Comparison of ENCODE assay signal across 19 cellular contexts in genomic region chr18:59091204-59091603, GRCh38.
"Had no signal": no experiment of that assay in that cellular context is flagged by ENCODE, and none has a peak within 500 bp of the region (broad histone marks: within the 10 kb centered on the region; RNA-seq: fewer than 3 reads in every experiment).

No MANE protein-coding gene starts in this region.

- ATAC-seq: effector memory CD8-positive, alpha-beta T cell; gastrocnemius medialis; heart right ventricle; left colon; naive thymus-derived CD4-positive, alpha-beta T cell; pancreas; right cardiac atrium had no signal

- H3K4me1 ChIP-seq: esophagus muscularis mucosa, gastrocnemius medialis, heart right ventricle, pancreas had no signal

- DNase-seq: effector memory CD8-positive, alpha-beta T cell; gastrocnemius medialis; heart right ventricle; hypothalamus; left colon; mammary epithelial cell; naive thymus-derived CD4-positive, alpha-beta T cell; nucleus accumbens; pancreas; right cardiac atrium; small intestine; stimulated activated CD4-positive, alpha-beta T cell treated with anti-CD3 and anti-CD28 coated beads, Interleukin-12 subunit alpha, Interleukin-12 subunit beta, amount 100 ng/mL, for 4 hours; stimulated activated naive CD4-positive, alpha-beta T cell treated with Interleukin-2 at 50 U/mL for 16 hours; trophoblast cell had no signal

- H3K27ac ChIP-seq: epithelial cell of prostate, esophagus muscularis mucosa, gastrocnemius medialis, heart right ventricle, pancreas had no signal

- H3K9me3 ChIP-seq: esophagus muscularis mucosa, gastrocnemius medialis, heart right ventricle, pancreas had no signal

- H3K27ac Mint-ChIP-seq: dendritic cell treated with granulocyte-macrophage colony-stimulating factor and Interleukin-4, amounts not matched to agents 40 ng/mL and 50 ng/mL, for 4 days; effector memory CD8-positive, alpha-beta T cell; naive thymus-derived CD4-positive, alpha-beta T cell; progenitor cell of endocrine pancreas had no signal

- H3K36me3 Mint-ChIP-seq: naive thymus-derived CD4-positive, alpha-beta T cell had no signal

- H3K36me3 ChIP-seq: esophagus muscularis mucosa, gastrocnemius medialis, heart right ventricle, pancreas had no signal

- H3K9me3 Mint-ChIP-seq: dendritic cell treated with granulocyte-macrophage colony-stimulating factor and Interleukin-4, amounts not matched to agents 40 ng/mL and 50 ng/mL, for 4 days; effector memory CD8-positive, alpha-beta T cell; neural crest cell had no signal

- H3K4me3 ChIP-seq: esophagus muscularis mucosa, gastrocnemius medialis, heart right ventricle, pancreas had no signal

- H3K4me3 Mint-ChIP-seq: dendritic cell treated with granulocyte-macrophage colony-stimulating factor and Interleukin-4, amounts not matched to agents 40 ng/mL and 50 ng/mL, for 4 days; effector memory CD8-positive, alpha-beta T cell; naive thymus-derived CD4-positive, alpha-beta T cell; neural crest cell had no signal

- H3K4me1 Mint-ChIP-seq: neural crest cell had no signal

- H3K27me3 ChIP-seq: esophagus muscularis mucosa, gastrocnemius medialis, pancreas had no signal
